ENCODE assay signal across 19 cellular contexts in the genomic region with DNA sequence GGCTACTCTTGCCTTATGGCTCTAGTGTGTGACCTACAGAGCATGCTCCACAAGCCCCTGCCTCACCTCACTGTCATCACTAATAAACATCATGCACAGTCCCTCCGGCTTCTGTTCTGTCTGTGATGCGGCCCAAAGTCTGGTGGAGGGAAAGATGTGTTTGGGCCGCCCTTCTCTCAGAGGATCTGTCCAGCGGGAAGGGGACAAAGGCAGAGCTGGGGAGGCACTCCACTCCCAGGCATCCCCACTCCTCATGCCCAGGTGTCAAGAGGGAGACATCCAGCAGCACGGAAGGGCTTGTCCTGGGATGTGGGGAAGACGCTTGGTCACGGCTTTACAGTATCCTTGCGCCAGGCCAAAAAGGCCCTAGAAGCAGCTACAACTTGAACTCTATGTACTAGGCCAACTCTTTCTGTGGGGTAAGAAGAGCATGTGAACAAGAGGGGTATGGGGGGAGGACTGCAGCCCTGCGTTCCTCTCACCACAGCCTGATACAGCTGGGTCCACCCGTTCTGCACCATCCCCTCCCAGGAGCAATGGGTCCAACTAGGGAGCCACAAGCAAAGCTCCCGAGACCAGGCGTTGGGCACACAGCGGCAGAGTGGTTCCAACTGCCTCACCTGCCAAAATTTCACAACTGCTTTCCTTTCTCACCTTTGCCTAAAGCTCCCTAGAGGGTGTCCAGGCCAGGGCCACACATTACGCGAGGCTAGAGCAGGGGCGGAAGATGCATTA. TPM values are rescaled to one million over a fixed set of nuclear protein-coding genes. Genes with fewer than 3 reads are reported as not detected.
DNase-seq lines count a peak whose midpoint lies in the region; ATAC-seq and TF ChIP-seq lines count a peak whose summit lies in the region.
"Had no signal": no experiment of that assay in that cellular context is flagged by ENCODE, and none has a peak within 500 bp of the region (broad histone marks: within the 10 kb centered on the region; RNA-seq: fewer than 3 reads in every experiment).

No MANE protein-coding gene starts in this region.

- WGBS in tibial nerve, 2 donors = 84 to 91% methylated on average over 15 to 16 of the region's 16 CpGs

- H3K4me3 Mint-ChIP-seq in activated CD8-positive, alpha-beta T cell treated with anti-CD3 and anti-CD28 coated beads, Interleukin-2, amount 10 ng/mL, durations not matched to agents 7 days and 5 days = no peak overlapping the region
- H3K4me3 Mint-ChIP-seq in activated CD8-positive, alpha-beta T cell treated with anti-CD3 and anti-CD28 coated beads for 36 hours = no peak overlapping the region
- H3K4me3 Mint-ChIP-seq in Caco-2 (ENCODE audit: unreplicated experiment) (no peak overlapping the region), neural progenitor cell (no peak overlapping the region)
- no peak overlapping the region for H3K4me3 Mint-ChIP-seq in activated T-helper 17 cell treated with anti-CD3 and anti-CD28 coated beads, Interleukin-2, amount 50 U/mL, for 72 hours
- H3K4me3 Mint-ChIP-seq: B cell had no signal

- H3K9ac ChIP-seq in neural progenitor cell = no peak overlapping the region

- H3K27ac ChIP-seq in neural progenitor cell = no peak overlapping the region
- H3K27ac ChIP-seq in tibial nerve = no peak overlapping the region

- H3K27ac Mint-ChIP-seq in activated CD8-positive, alpha-beta T cell treated with anti-CD3 and anti-CD28 coated beads, Interleukin-2, amount 10 ng/mL, durations not matched to agents 7 days and 5 days = peak overlapping the region; percentile 17
- no peak overlapping the region for H3K27ac Mint-ChIP-seq in activated CD8-positive, alpha-beta T cell treated with anti-CD3 and anti-CD28 coated beads for 36 hours
- H3K27ac Mint-ChIP-seq in Caco-2 (ENCODE audit: unreplicated experiment) (peak overlapping the region; percentile 36), neural progenitor cell (peak overlapping the region; percentile 25)
- peak overlapping the region; percentile 12 for H3K27ac Mint-ChIP-seq in activated T-helper 17 cell treated with anti-CD3 and anti-CD28 coated beads, Interleukin-2, amount 50 U/mL, for 72 hours
- H3K27ac Mint-ChIP-seq: B cell had no signal

- H3F3A ChIP-seq in neural progenitor cell (ENCODE audit: low read depth) = peaks cover 2% of the 10 kb centered on the region

- H3K27me3 ChIP-seq in Caco-2 (replicated peaks; ENCODE audit: control insufficient read depth, insufficient read depth, low read length) (no peaks in the 10 kb centered on the region), neural progenitor cell (no peaks in the 10 kb centered on the region), tibial nerve (no peaks in the 10 kb centered on the region)

- H4K20me1 ChIP-seq in neural progenitor cell (ENCODE audit: low read depth) = peaks cover 13% of the 10 kb centered on the region

- POLR2A ChIA-PET in activated CD8-positive, alpha-beta T cell treated with anti-CD3 and anti-CD28 coated beads, Interleukin-2, amount 10 ng/mL, durations not matched to agents 7 days and 5 days (lab: Charles Lee) = interaction anchor here (0.9 to 1.5 kb wide), 3 partner anchors 9 to 23 kb away, joined by 4 to 6 read pairs (median 5); partner anchors contain the start of gene DDX23
- POLR2A ChIA-PET in activated CD8-positive, alpha-beta T cell treated with anti-CD3 and anti-CD28 coated beads for 36 hours (lab: Charles Lee) = interaction anchor here (1.1 kb wide), 1 partner anchor 9 kb away, joined by 3 read pairs; no protein-coding TSS in a partner anchor
- POLR2A ChIA-PET in Caco-2 (lab: Charles Lee) = interaction anchor here (0.6 kb wide), 1 partner anchor 270 kb away, joined by 9 read pairs; no protein-coding TSS in a partner anchor

- no peaks in the 10 kb centered on the region for H3K27me3 Mint-ChIP-seq in activated CD8-positive, alpha-beta T cell treated with anti-CD3 and anti-CD28 coated beads, Interleukin-2, amount 10 ng/mL, durations not matched to agents 7 days and 5 days (ENCODE audit: low read depth)
- no peaks in the 10 kb centered on the region for H3K27me3 Mint-ChIP-seq in activated CD8-positive, alpha-beta T cell treated with anti-CD3 and anti-CD28 coated beads for 36 hours
- H3K27me3 Mint-ChIP-seq in Caco-2 (ENCODE audit: insufficient read depth, unreplicated experiment) = no peaks in the 10 kb centered on the region
- H3K27me3 Mint-ChIP-seq in activated T-helper 17 cell treated with anti-CD3 and anti-CD28 coated beads, Interleukin-2, amount 50 U/mL, for 72 hours = no peaks in the 10 kb centered on the region
- H3K27me3 Mint-ChIP-seq in neural progenitor cell (ENCODE audit: insufficient read depth, low read depth) = peaks cover 8% of the 10 kb centered on the region
- H3K27me3 Mint-ChIP-seq: B cell had no signal

- no peak for DNase-seq in activated CD8-positive, alpha-beta T cell treated with anti-CD3 and anti-CD28 coated beads, Interleukin-2, amount 10 ng/mL, durations not matched to agents 7 days and 5 days
- DNase-seq in activated CD8-positive, alpha-beta T cell treated with anti-CD3 and anti-CD28 coated beads for 36 hours = no peak
- DNase-seq in Caco-2 (no peak), neural progenitor cell (ENCODE audit: low spot score) (no peak), tibial nerve (ENCODE audit: low spot score in 2 of 2) (no peak)
- DNase-seq: 8988T, DMS 273 treated with DMSO at 0.1 percent for 48 hours, GOT3, NCI-H1436, NCI-H1930, NCI-H226, NCI-H524 treated with DMSO at 0.1 percent for 48 hours, PC-3, RPMI8226, SIG-M5 had no signal

- peaks cover 50% of the 10 kb centered on the region for H3K36me3 Mint-ChIP-seq in activated CD8-positive, alpha-beta T cell treated with anti-CD3 and anti-CD28 coated beads, Interleukin-2, amount 10 ng/mL, durations not matched to agents 7 days and 5 days (ENCODE audit: low read depth)
- peaks cover 26% of the 10 kb centered on the region for H3K36me3 Mint-ChIP-seq in activated CD8-positive, alpha-beta T cell treated with anti-CD3 and anti-CD28 coated beads for 36 hours (ENCODE audit: low read depth)
- peaks cover 59% of the 10 kb centered on the region for H3K36me3 Mint-ChIP-seq in Caco-2 (ENCODE audit: insufficient read depth, unreplicated experiment)
- peaks cover 59% of the 10 kb centered on the region for H3K36me3 Mint-ChIP-seq in activated T-helper 17 cell treated with anti-CD3 and anti-CD28 coated beads, Interleukin-2, amount 50 U/mL, for 72 hours (ENCODE audit: low read depth)
- peaks cover 52% of the 10 kb centered on the region for H3K36me3 Mint-ChIP-seq in neural progenitor cell

- ATAC-seq in activated CD8-positive, alpha-beta T cell treated with anti-CD3 and anti-CD28 coated beads, Interleukin-2, amount 10 ng/mL, durations not matched to agents 7 days and 5 days = no peak
- ATAC-seq in activated CD8-positive, alpha-beta T cell treated with anti-CD3 and anti-CD28 coated beads for 36 hours = no peak
- ATAC-seq in activated T-helper 17 cell treated with anti-CD3 and anti-CD28 coated beads, Interleukin-2, amount 50 U/mL, for 72 hours (replicated peaks) = no peak
- ATAC-seq in GM18517 (IDR thresholded peaks at IDR 0.05; ENCODE audit: unreplicated experiment) (no peak), GM21515 (IDR thresholded peaks at IDR 0.05; ENCODE audit: unreplicated experiment) (no peak)

- TF ChIP-seq CTCF in activated CD8-positive, alpha-beta T cell treated with anti-CD3 and anti-CD28 coated beads for 36 hours (IDR thresholded peaks at IDR 0.05) = no peak
- TF ChIP-seq CTCF in Caco-2 (IDR thresholded peaks at IDR 0.05; ENCODE audit: insufficient read depth in 1 of 2, low read depth in 1 of 2, low read length in 1 of 2, severe bottlenecking in 1 of 2, unreplicated experiment in 1 of 2) = no peak
- TF ChIP-seq CTCF in neural progenitor cell (IDR thresholded peaks at IDR 0.05) = no peak
- no peak for TF ChIP-seq CTCF in tibial nerve (IDR thresholded peaks at IDR 0.05)

- intact Hi-C loops in activated CD8-positive, alpha-beta T cell treated with anti-CD3 and anti-CD28 coated beads for 36 hours (cut with micrococcal nuclease) = no loop called here
- intact Hi-C loops in Caco-2 (cut with micrococcal nuclease; ENCODE audit: unreplicated experiment) = no loop called here

- no peak for TF ChIP-seq EP300 in tibial nerve (IDR thresholded peaks at IDR 0.05)

- no peaks in the 10 kb centered on the region for H3K9me3 Mint-ChIP-seq in activated CD8-positive, alpha-beta T cell treated with anti-CD3 and anti-CD28 coated beads, Interleukin-2, amount 10 ng/mL, durations not matched to agents 7 days and 5 days (ENCODE audit: insufficient read depth)
- no peaks in the 10 kb centered on the region for H3K9me3 Mint-ChIP-seq in activated CD8-positive, alpha-beta T cell treated with anti-CD3 and anti-CD28 coated beads for 36 hours
- H3K9me3 Mint-ChIP-seq in Caco-2 (ENCODE audit: unreplicated experiment) (no peaks in the 10 kb centered on the region), neural progenitor cell (no peaks in the 10 kb centered on the region)
- H3K9me3 Mint-ChIP-seq in activated T-helper 17 cell treated with anti-CD3 and anti-CD28 coated beads, Interleukin-2, amount 50 U/mL, for 72 hours = no peaks in the 10 kb centered on the region

- no peak overlapping the region for H2AFZ ChIP-seq in neural progenitor cell (replicated peaks)

- no peaks in the 10 kb centered on the region for H3K4me1 ChIP-seq in Caco-2
- no peaks in the 10 kb centered on the region for H3K4me1 ChIP-seq in neural progenitor cell
- H3K4me1 ChIP-seq in tibial nerve = no peaks in the 10 kb centered on the region

- CTCF ChIA-PET in activated CD8-positive, alpha-beta T cell treated with anti-CD3 and anti-CD28 coated beads, Interleukin-2, amount 10 ng/mL, durations not matched to agents 7 days and 5 days (lab: Charles Lee) = interaction anchor here (7.4 kb wide), 1 partner anchor 14 kb away, joined by 36 read pairs; no protein-coding TSS in a partner anchor
- CTCF ChIA-PET in activated CD8-positive, alpha-beta T cell treated with anti-CD3 and anti-CD28 coated beads for 36 hours (lab: Charles Lee) = interaction anchor here (5.3 kb wide), 1 partner anchor 14 kb away, joined by 29 read pairs; no protein-coding TSS in a partner anchor
- CTCF ChIA-PET in Caco-2 (lab: Charles Lee) = interaction anchor here (0.6 kb wide), 1 partner anchor 77 kb away, joined by 5 read pairs; no protein-coding TSS in a partner anchor

- H3K4me2 ChIP-seq in neural progenitor cell = no peak overlapping the region

- H3K79me2 ChIP-seq in neural progenitor cell (ENCODE audit: low read depth) = no peaks in the 10 kb centered on the region

- no peak for TF ChIP-seq POLR2A in tibial nerve (IDR thresholded peaks at IDR 0.05)

- no TSS peak for BruUV-seq in Caco-2 (replicated peaks; lab: Mats Ljungman, UMichigan)

- H3K36me3 ChIP-seq in Caco-2 (ENCODE audit: control insufficient read depth, insufficient read depth, low read length) (no peaks in the 10 kb centered on the region; the same call in none of the 2 replicates), neural progenitor cell (peaks cover 5% of the 10 kb centered on the region), tibial nerve (peaks cover 3 to 100% (median 45%) of the 10 kb centered on the region in 3 donors)

- H3K4me1 Mint-ChIP-seq in activated CD8-positive, alpha-beta T cell treated with anti-CD3 and anti-CD28 coated beads, Interleukin-2, amount 10 ng/mL, durations not matched to agents 7 days and 5 days (ENCODE audit: low read depth) = no peaks in the 10 kb centered on the region
- no peaks in the 10 kb centered on the region for H3K4me1 Mint-ChIP-seq in activated CD8-positive, alpha-beta T cell treated with anti-CD3 and anti-CD28 coated beads for 36 hours (ENCODE audit: low read depth)
- H3K4me1 Mint-ChIP-seq in Caco-2 (ENCODE audit: low read depth, unreplicated experiment) = no peaks in the 10 kb centered on the region
- H3K4me1 Mint-ChIP-seq in activated T-helper 17 cell treated with anti-CD3 and anti-CD28 coated beads, Interleukin-2, amount 50 U/mL, for 72 hours = peaks cover 13% of the 10 kb centered on the region
- no peaks in the 10 kb centered on the region for H3K4me1 Mint-ChIP-seq in neural progenitor cell
- H3K4me1 Mint-ChIP-seq: B cell had no signal

- H3K4me3 ChIP-seq in Caco-2 (ENCODE audit: low read depth, low read length) = no peak overlapping the region
- H3K4me3 ChIP-seq in neural progenitor cell = no peak overlapping the region
- no peak overlapping the region for H3K4me3 ChIP-seq in tibial nerve

- H3K9me3 ChIP-seq in Caco-2 (no peaks in the 10 kb centered on the region), neural progenitor cell (ENCODE audit: low read depth) (no peaks in the 10 kb centered on the region), tibial nerve (no peaks in the 10 kb centered on the region)

RNA-seq across cellular contexts. Expression of gene CACNB3, which starts 10.7 kb away (rescaled TPM):
- total RNA-seq in activated CD8-positive, alpha-beta T cell treated with anti-CD3 and anti-CD28 coated beads, Interleukin-2, amount 10 ng/mL, durations not matched to agents 7 days and 5 days = 10 to 100 TPM; 10.5 to 13.1 TPM
- 1 to 10 TPM; 7.7 to 8.2 TPM for total RNA-seq in activated CD8-positive, alpha-beta T cell treated with anti-CD3 and anti-CD28 coated beads for 36 hours
- 20.4 and 28.2 TPM in 2 replicates for total RNA-seq in Caco-2 (2022)
- 10 to 100 TPM in 1 of 2 donors, 1 to 10 TPM in 1; 5.9 to 17.7 TPM for total RNA-seq in activated T-helper 17 cell treated with anti-CD3 and anti-CD28 coated beads, Interleukin-2, amount 50 U/mL, for 72 hours
- 25.0 and 31.3 TPM in 2 replicates for total RNA-seq in neural progenitor cell (ENCODE audit: low replicate concordance)
- total RNA-seq in tibial nerve = 10 to 100 TPM in 3 of 4 donors, 1 to 10 TPM in 1; 9.8 to 31.2 (median 20.7) TPM

RNA-seq across cellular contexts. Expression of gene DDX23, which starts 23.0 kb away (rescaled TPM):
- total RNA-seq in activated CD8-positive, alpha-beta T cell treated with anti-CD3 and anti-CD28 coated beads, Interleukin-2, amount 10 ng/mL, durations not matched to agents 7 days and 5 days = 100 to 1,000 TPM; 127 to 154 TPM
- total RNA-seq in activated CD8-positive, alpha-beta T cell treated with anti-CD3 and anti-CD28 coated beads for 36 hours = 10 to 100 TPM; 84.5 to 95.6 TPM
- total RNA-seq in Caco-2 (2022) (151 and 152 TPM in 2 replicates), neural progenitor cell (ENCODE audit: low replicate concordance) (95.6 and 109 TPM in 2 replicates), tibial nerve (10 to 100 TPM; 40.9 to 73.7 (median 49.8) TPM)
- total RNA-seq in activated T-helper 17 cell treated with anti-CD3 and anti-CD28 coated beads, Interleukin-2, amount 50 U/mL, for 72 hours = 100 to 1,000 TPM in 1 of 2 donors, 10 to 100 TPM in 1; 81.4 to 122 TPM

RNA-seq across cellular contexts. Expression of gene RND1, which starts 36.7 kb away (rescaled TPM):
- total RNA-seq in activated CD8-positive, alpha-beta T cell treated with anti-CD3 and anti-CD28 coated beads, Interleukin-2, amount 10 ng/mL, durations not matched to agents 7 days and 5 days = 1 to 10 TPM; 1.4 to 2.5 TPM
- 1 to 10 TPM; 2.3 to 3.2 TPM for total RNA-seq in activated CD8-positive, alpha-beta T cell treated with anti-CD3 and anti-CD28 coated beads for 36 hours
- 5.1 and 5.2 TPM in 2 replicates for total RNA-seq in Caco-2 (2022)
- 1 to 10 TPM; 2.5 to 4.2 TPM for total RNA-seq in activated T-helper 17 cell treated with anti-CD3 and anti-CD28 coated beads, Interleukin-2, amount 50 U/mL, for 72 hours
- total RNA-seq in neural progenitor cell (ENCODE audit: low replicate concordance) = 9.8 and 16.7 TPM in 2 replicates
- total RNA-seq in tibial nerve = 1 to 10 TPM in 1 of 4 donors, not detected in 3; 1.8 TPM

RNA-seq across cellular contexts. Expression of gene ADCY6, which starts 40.1 kb away (rescaled TPM):
- total RNA-seq in activated CD8-positive, alpha-beta T cell treated with anti-CD3 and anti-CD28 coated beads, Interleukin-2, amount 10 ng/mL, durations not matched to agents 7 days and 5 days = under 1 TPM; 0.18 to 0.37 TPM
- total RNA-seq in activated CD8-positive, alpha-beta T cell treated with anti-CD3 and anti-CD28 coated beads for 36 hours = not detected
- total RNA-seq in Caco-2 (2022) = 89.8 and 92.9 TPM in 2 replicates
- under 1 TPM in 1 of 2 donors, not detected in 1; 0.24 TPM for total RNA-seq in activated T-helper 17 cell treated with anti-CD3 and anti-CD28 coated beads, Interleukin-2, amount 50 U/mL, for 72 hours
- total RNA-seq in neural progenitor cell (ENCODE audit: low replicate concordance) = 22.4 and 42.4 TPM in 2 replicates
- 10 to 100 TPM; 53.3 to 74.7 (median 57.1) TPM for total RNA-seq in tibial nerve
- total RNA-seq: B cell had no signal
